In the genomic region with DNA sequence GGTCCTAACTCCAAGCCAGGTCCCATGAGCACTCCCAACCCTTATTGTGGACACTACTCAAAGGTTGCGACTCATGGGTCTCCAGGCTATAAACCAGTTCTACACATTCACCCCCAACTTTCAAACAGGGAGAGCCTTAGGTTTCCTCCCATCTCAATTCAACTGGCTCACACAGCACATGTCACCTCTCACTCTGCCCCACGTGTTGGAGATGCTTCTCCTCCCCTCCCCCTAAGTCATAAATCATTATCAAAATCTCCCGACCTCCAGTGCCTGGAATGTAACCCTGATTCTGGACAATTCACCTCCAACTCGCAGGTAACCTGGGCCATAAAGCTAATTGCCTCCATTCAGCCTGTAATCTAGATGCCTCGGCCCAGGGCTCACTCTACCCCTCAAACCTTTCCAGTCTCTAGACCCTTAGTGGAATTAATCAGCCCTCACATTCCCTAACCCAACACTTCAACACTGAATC, we compare ENCODE assay signal across 8 cellular contexts. TPM values are rescaled to one million over a fixed set of nuclear protein-coding genes. Genes with fewer than 3 reads are reported as not detected.
DNase-seq lines count a peak whose midpoint lies in the region; ATAC-seq and TF ChIP-seq lines count a peak whose summit lies in the region.

No MANE protein-coding gene starts in this region.

- intact Hi-C loops in body of pancreas (cut with DNase I), result no loop called here

- H3K4me1 ChIP-seq in body of pancreas (peaks cover 43% of the 10 kb centered on the region), suprapubic skin (peaks cover 39% of the 10 kb centered on the region)

- peak overlapping the region; percentile 55 to 78 for H3K4me3 ChIP-seq in body of pancreas
- H3K4me3 ChIP-seq in suprapubic skin, result peak overlapping the region; percentile 92

- WGBS in body of pancreas, 2 donors, result 3 to 8% methylated on average over 5 of the region's 5 CpGs
- WGBS in suprapubic skin, result 5% methylated on average over 5 of the region's 5 CpGs

- H3K36me3 ChIP-seq in body of pancreas (replicated peaks in 1 of 2; ENCODE audit: insufficient read depth in 1 of 2, low read depth in 2 of 2) (no peaks in the 10 kb centered on the region), suprapubic skin (no peaks in the 10 kb centered on the region)

- no peak for TF ChIP-seq CTCF in body of pancreas (IDR thresholded peaks at IDR 0.05)
- TF ChIP-seq CTCF in suprapubic skin (IDR thresholded peaks at IDR 0.05), result no peak

- H3K27ac ChIP-seq in body of pancreas, result peak overlapping the region; percentile 22 to 88 (median 64)
- H3K27ac ChIP-seq in suprapubic skin, result peak overlapping the region; percentile 83

- no peaks in the 10 kb centered on the region for H3K27me3 ChIP-seq in body of pancreas
- H3K27me3 ChIP-seq in suprapubic skin, result no peaks in the 10 kb centered on the region

- TF ChIP-seq POLR2A in body of pancreas (IDR thresholded peaks at IDR 0.05) (no peak), suprapubic skin (IDR thresholded peaks at IDR 0.05) (no peak)

- no peak for ATAC-seq in body of pancreas

- H3K9me3 ChIP-seq in body of pancreas (no peaks in the 10 kb centered on the region), suprapubic skin (no peaks in the 10 kb centered on the region)

- no peak for TF ChIP-seq EP300 in suprapubic skin (IDR thresholded peaks at IDR 0.05)

- peak; percentile 15 for DNase-seq in NCI-H1092 treated with DMSO at 0.1 percent for 48 hours (lab: John Stamatoyannopoulos, UW)
- DNase-seq in NCI-H1092 (lab: John Stamatoyannopoulos, UW), result no peak
- peak; percentile 20 for DNase-seq in NCI-H226
- no peak for DNase-seq in body of pancreas
- DNase-seq in left kidney (ENCODE audit: low read depth, low spot score), result peak; percentile 76
- no peak for DNase-seq in suprapubic skin (ENCODE audit: low spot score in 2 of 2)
- DNase-seq in NCI-H1694 (lab: John Stamatoyannopoulos, UW), result no peak
- DNase-seq in NCI-H524 treated with DMSO at 0.1 percent for 48 hours (lab: John Stamatoyannopoulos, UW), result no peak

RNA-seq across cellular contexts. Expression of a gene that starts 0.6 kb away (rescaled TPM):
- total RNA-seq in body of pancreas (100 to 1,000 TPM in 1 of 2 donors, 10 to 100 TPM in 1; 76.8 to 533 TPM), suprapubic skin (100 to 1,000 TPM; 122 to 139 (median 125) TPM)

RNA-seq across cellular contexts. Expression of a gene that starts 44.9 kb away (rescaled TPM):
- total RNA-seq in body of pancreas (1 to 10 TPM; 1.0 to 1.6 TPM), suprapubic skin (1 to 10 TPM; 2.1 to 3.7 (median 3.2) TPM)

Comparison
In these comparisons a context has a peak if more than half of its experiments do, and no peak if none do; other contexts are left out.
1. DNase-seq: peak in NCI-H1092 treated with DMSO at 0.1 percent for 48 hours (single experiment), NCI-H226 (single experiment) and left kidney (single experiment); none in NCI-H1092 (single experiment), body of pancreas (0 of 4), suprapubic skin (0 of 2), NCI-H1694 (single experiment) and NCI-H524 treated with DMSO at 0.1 percent for 48 hours (single experiment).